Comparison of ENCODE assay signal across 3 cellular contexts in genomic region chr6:157304840-157305675, GRCh38.
A peak's percentile ranks its signal among the peaks of the same experiment; 100 is the strongest.
TF ChIP-seq lines count a peak whose summit lies in the region.

No MANE protein-coding gene starts in this region.

TF ChIP-seq in IMR-90, 13 proteins besides CTCF, POLR2A, EP300 and RAD21:
- TF ChIP-seq USF2 (IDR thresholded peaks at IDR 0.05; ENCODE audit: low read depth, low read length) = peak; percentile 45; the same call in 1 of the 2 replicates
- TF ChIP-seq SMC3 (IDR thresholded peaks at IDR 0.05; ENCODE audit: low read depth, low read length) = no peak
- TF ChIP-seq CEBPB (IDR thresholded peaks at IDR 0.05; ENCODE audit: low read depth, low read length) = 0 out of 2 replicates have a peak, but pooled peaks have one; percentile 0

TF ChIP-seq in GM12878, 131 proteins besides CTCF, POLR2A, EP300 and RAD21:
- TF ChIP-seq TAF1 (IDR thresholded peaks at IDR 0.05; ENCODE audit: borderline replicate concordance, low read depth, low read length) = no peak
- peak; percentile 39 for TF ChIP-seq RUNX3 (IDR thresholded peaks at IDR 0.05; ENCODE audit: low read length)
- no peak for TF ChIP-seq KDM1A (IDR thresholded peaks at IDR 0.05; ENCODE audit: borderline replicate concordance)

TF ChIP-seq in liver, 16 proteins besides CTCF, POLR2A, EP300 and RAD21:
- TF ChIP-seq HNF4A (conservative IDR thresholded peaks at IDR 0.05) (peak; percentile 49 to 67), SP1 (IDR thresholded peaks at IDR 0.05) (peak; percentile 80), YY1 (IDR thresholded peaks at IDR 0.05) (peak; percentile 43), HNF4G (IDR thresholded peaks at IDR 0.05) (no peak), JUND (IDR thresholded peaks at IDR 0.05) (peak in 1 of 2 donors; percentile 40), GABPA (IDR thresholded peaks at IDR 0.05 in 1 of 2, conservative IDR thresholded peaks at IDR 0.05 in 1 of 2) (peak in 1 of 2 donors; percentile 27), MAX (IDR thresholded peaks at IDR 0.05) (no peak), FOXA2 (IDR thresholded peaks at IDR 0.05) (peak; percentile 17), RXRA (IDR thresholded peaks at IDR 0.05) (peak; percentile 64 to 77), NR2F2 (IDR thresholded peaks at IDR 0.05) (peak; percentile 36), EGR1 (IDR thresholded peaks at IDR 0.05; ENCODE audit: low read depth in 2 of 2) (no peak)
